ENCODE assay signal across 8 cellular contexts in the genomic region with DNA sequence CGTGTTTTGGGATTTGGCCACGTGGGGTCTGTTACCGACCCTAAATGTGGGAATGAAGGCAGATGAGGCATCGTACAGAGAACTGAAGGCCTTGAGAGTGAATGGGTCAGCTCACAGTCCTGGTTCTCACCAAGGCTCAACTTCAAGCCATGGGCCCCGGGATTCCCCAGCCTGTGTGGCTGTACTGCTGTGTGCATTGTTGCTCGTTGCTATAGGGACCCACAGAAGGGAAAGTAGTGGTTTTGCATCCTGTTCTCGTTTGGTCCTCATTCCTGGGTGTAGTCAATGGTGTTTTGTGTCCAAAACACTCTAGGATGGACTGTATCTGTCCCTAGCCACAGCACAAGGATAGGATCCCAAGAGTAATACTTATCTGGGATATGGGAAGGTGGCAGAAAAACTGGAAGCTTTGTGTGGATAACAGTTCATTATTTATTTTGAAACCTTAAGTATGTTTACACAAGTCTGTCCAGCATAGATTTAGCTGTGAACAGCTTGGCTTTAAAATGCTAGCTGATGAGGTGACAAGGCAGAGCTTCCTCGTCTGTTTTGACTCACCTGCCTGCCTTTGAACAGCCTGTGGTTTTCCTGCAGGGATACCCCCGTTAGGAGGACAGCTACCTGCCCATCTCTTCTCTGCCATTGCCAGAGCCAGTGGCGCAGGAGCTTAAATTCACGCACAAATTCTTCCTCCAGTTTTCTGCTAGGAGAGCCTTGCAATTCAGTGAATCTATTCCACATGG.
DNase-seq lines count a peak whose midpoint lies in the region; ATAC-seq and TF ChIP-seq lines count a peak whose summit lies in the region.

No MANE protein-coding gene starts in this region.

- DNase-seq in DND-41 (no peak), cardiac fibroblast (ENCODE audit: low read depth in 2 of 2) (peak; percentile 48 to 58), transverse colon (no peak), mammary epithelial cell (no peak), AG20443 (ENCODE audit: low spot score) (no peak), Ammon's horn (ENCODE audit: low spot score) (no peak)

- no TSS peak for BruUV-seq in mammary epithelial cell (replicated peaks; lab: Mats Ljungman, UMichigan)

- H3K36me3 ChIP-seq in DND-41 (ENCODE audit: insufficient read depth, low read length) (peaks cover 23% of the 10 kb centered on the region), transverse colon (peaks cover 0 to 10% (median 0%) of the 10 kb centered on the region in 4 donors), mammary epithelial cell (ENCODE audit: insufficient read depth, low read length) (peaks cover 24% of the 10 kb centered on the region)

- no peak for TF ChIP-seq EP300 in transverse colon (IDR thresholded peaks at IDR 0.05; ENCODE audit: low read depth)

- intact Hi-C loops in transverse colon (cut with DNase I; ENCODE audit: low total_unique reads), result no loop called here
- intact Hi-C loops in mammary epithelial cell (cut with micrococcal nuclease), result no loop called here

- H2AFZ ChIP-seq in DND-41 (ENCODE audit: low read depth, low read length) (no peak overlapping the region), mammary epithelial cell (ENCODE audit: low read depth, low read length) (no peak overlapping the region)

- H3K9me3 ChIP-seq in DND-41 (ENCODE audit: insufficient read depth, low read length, severe bottlenecking) (no peaks in the 10 kb centered on the region), transverse colon (no peaks in the 10 kb centered on the region), mammary epithelial cell (replicated peaks; ENCODE audit: insufficient read depth, low read length) (no peaks in the 10 kb centered on the region)

- H3K4me1 ChIP-seq in DND-41 (ENCODE audit: insufficient read depth, low read length) (no peaks in the 10 kb centered on the region; the same call in 1 of the 2 replicates), transverse colon (peaks cover 0 to 17% (median 9%) of the 10 kb centered on the region in 4 donors), mammary epithelial cell (ENCODE audit: insufficient read depth, low read length) (no peaks in the 10 kb centered on the region)

- H3K79me2 ChIP-seq in DND-41 (ENCODE audit: insufficient read depth, low read length), result no peaks in the 10 kb centered on the region
- H3K79me2 ChIP-seq in mammary epithelial cell (ENCODE audit: insufficient read depth, low read length), result no peaks in the 10 kb centered on the region

- H3K27me3 ChIP-seq in DND-41 (ENCODE audit: insufficient read depth, low read length, poor library complexity) (no peaks in the 10 kb centered on the region), transverse colon (no peaks in the 10 kb centered on the region), mammary epithelial cell (ENCODE audit: insufficient read depth, low read length) (no peaks in the 10 kb centered on the region)

- CTCF ChIA-PET in mammary epithelial cell (lab: Charles Lee; ENCODE audit: low non-redundant PET), result no interaction called here

- no peak for TF ChIP-seq POLR2A in transverse colon (IDR thresholded peaks at IDR 0.05)

- dilution Hi-C loops in mammary epithelial cell (cut with HindIII; ENCODE audit: low sequenced_read_pairs), result no loop called here

- TF ChIP-seq CTCF in DND-41 (IDR thresholded peaks at IDR 0.05; ENCODE audit: borderline replicate concordance, extremely low read depth, low read length, poor library complexity, severe bottlenecking), result no peak
- TF ChIP-seq CTCF in cardiac fibroblast (IDR thresholded peaks at IDR 0.05; ENCODE audit: low read depth, low read length), result no peak
- TF ChIP-seq CTCF in transverse colon (IDR thresholded peaks at IDR 0.05), result no peak
- no peak for TF ChIP-seq CTCF in mammary epithelial cell (conservative IDR thresholded peaks at IDR 0.05 in 1 of 2, IDR thresholded peaks at IDR 0.05 in 1 of 2; ENCODE audit: extremely low read depth in 1 of 2, insufficient read depth in 1 of 2, low read depth in 1 of 2, low read length in 2 of 2)

- H3K4me3 ChIP-seq in DND-41 (ENCODE audit: low read depth in 1 of 2, low read length in 2 of 2) (no peak overlapping the region), cardiac fibroblast (replicated peaks in 1 of 2; ENCODE audit: low read depth in 2 of 2, low read length in 2 of 2) (no peak overlapping the region), transverse colon (no peak overlapping the region), mammary epithelial cell (replicated peaks in 1 of 3; ENCODE audit: insufficient read depth in 1 of 3, low read depth in 2 of 3, low read length in 3 of 3) (no peak overlapping the region)

- no peaks in the 10 kb centered on the region for H4K20me1 ChIP-seq in DND-41 (ENCODE audit: insufficient read depth, low read length)
- no peaks in the 10 kb centered on the region for H4K20me1 ChIP-seq in mammary epithelial cell (ENCODE audit: insufficient read depth, low read length)

- no peak overlapping the region for H3K9ac ChIP-seq in DND-41 (ENCODE audit: low read depth, low read length)
- H3K9ac ChIP-seq in mammary epithelial cell (ENCODE audit: insufficient read depth, low read length), result no peak overlapping the region

- WGBS in transverse colon (ENCODE audit: low coverage in 1 of 2), 2 donors, result 62 to 72% methylated on average over 4 to 11 of the region's 11 CpGs
- 82% methylated on average over 11 of the region's 11 CpGs for WGBS in mammary epithelial cell (ENCODE audit: low coverage, missing lambda C conversion rate)

- peak; percentile 58 for ATAC-seq in DND-41 (ENCODE audit: insufficient read depth, low read depth)
- ATAC-seq in GM19455 (IDR thresholded peaks at IDR 0.05; ENCODE audit: unreplicated experiment), result peak; percentile 98
- ATAC-seq in HG03439 (IDR thresholded peaks at IDR 0.05; ENCODE audit: unreplicated experiment), result peak; percentile 80

- H3K4me2 ChIP-seq in DND-41 (ENCODE audit: insufficient read depth, low read length), result no peak overlapping the region
- H3K4me2 ChIP-seq in mammary epithelial cell (ENCODE audit: insufficient read depth, low read depth, low read length), result no peak overlapping the region

- in situ Hi-C loops in transverse colon (cut with MboI; ENCODE audit: low pct_ligation_motif_present in 1 of 4, low pct_unique_long_range_greater_than_20kb in 1 of 4, low sequenced_read_pairs in 3 of 4), result no loop called here
- in situ Hi-C loops in mammary epithelial cell (cut with MboI; ENCODE audit: low sequenced_read_pairs in 2 of 2), result no loop called here

- no peak overlapping the region for H3K27ac ChIP-seq in DND-41 (ENCODE audit: low read length)
- peak overlapping the region; percentile 55 to 68 (median 62) for H3K27ac ChIP-seq in transverse colon
- no peak overlapping the region for H3K27ac ChIP-seq in mammary epithelial cell (ENCODE audit: insufficient read depth, low read depth, low read length)

Comparison
In these comparisons a context has a peak if more than half of its experiments do, and no peak if none do; other contexts are left out.
1. DNase-seq: peak in cardiac fibroblast (2 of 2); none in DND-41 (single experiment), transverse colon (single experiment), mammary epithelial cell (single experiment), AG20443 (single experiment) and Ammon's horn (single experiment).
2. H3K27ac ChIP-seq: peak in transverse colon (4 of 4); none in DND-41 (single experiment) and mammary epithelial cell (single experiment).
3. Peak in every context shown above with its lines, with median percentiles within 50 percentile points of each other: ATAC-seq.